ENCODE assay signal across 8 cellular contexts in genomic region chr2:85309699-85310321, GRCh38. TPM values are rescaled to one million over a fixed set of nuclear protein-coding genes. Genes with fewer than 3 reads are reported as not detected.
DNase-seq lines count a peak whose midpoint lies in the region; ATAC-seq and TF ChIP-seq lines count a peak whose summit lies in the region.

No MANE protein-coding gene starts in this region.

- H3K27ac ChIP-seq in A673 (ENCODE audit: low read depth, low read length, poor library complexity, severe bottlenecking), result no peak overlapping the region

- POLR2A ChIA-PET in A673 (lab: Charles Lee; ENCODE audit: low non-redundant PET), result interaction anchor here (0.6 kb wide), 1 partner anchor 14 kb away, joined by 3 read pairs; no protein-coding TSS in a partner anchor
- POLR2A ChIA-PET in activated CD4-positive, alpha-beta memory T cell treated with anti-CD3 and anti-CD28 coated beads for 36 hours (lab: Charles Lee), result interaction anchor here (1.0 to 3.2 kb wide), 6 partner anchors 10 to 229 kb away, joined by 3 to 14 read pairs (median 4); partner anchors contain the start of genes ELMOD3, MAT2A, RETSAT and TGOLN2

- H3K4me3 Mint-ChIP-seq in activated CD4-positive, alpha-beta memory T cell treated with anti-CD3 and anti-CD28 coated beads for 36 hours, result peak overlapping the region; percentile 60
- H3K4me3 Mint-ChIP-seq in memory B cell, result peak overlapping the region; percentile 81

- BruUV-seq in A673 (replicated peaks; lab: Mats Ljungman, UMichigan), result TSS peak; percentile 82

- H3K27ac Mint-ChIP-seq in activated CD4-positive, alpha-beta memory T cell treated with anti-CD3 and anti-CD28 coated beads for 36 hours, result peak overlapping the region; percentile 38
- peak overlapping the region; percentile 76 for H3K27ac Mint-ChIP-seq in memory B cell

- DNase-seq in A673 (ENCODE audit: low spot score) (no peak), memory B cell (ENCODE audit: low spot score in 2 of 2) (no peak), SW 1271 (lab: John Stamatoyannopoulos, UW) (no peak), NCI-H146 treated with DMSO at 0.1 percent for 48 hours (lab: John Stamatoyannopoulos, UW; ENCODE audit: unreplicated experiment) (no peak), COLO829 (ENCODE audit: low spot score) (no peak)
- peak; percentile 36 for DNase-seq in activated CD4-positive, alpha-beta memory T cell treated with anti-CD3 and anti-CD28 coated beads for 36 hours

- peaks cover 3% of the 10 kb centered on the region for H3K36me3 ChIP-seq in A673 (ENCODE audit: insufficient read depth, low read length, poor library complexity, severe bottlenecking)

- no peak overlapping the region for H3K4me3 ChIP-seq in A673 (ENCODE audit: low read depth, low read length, poor library complexity, severe bottlenecking)

- no peaks in the 10 kb centered on the region for H3K27me3 Mint-ChIP-seq in activated CD4-positive, alpha-beta memory T cell treated with anti-CD3 and anti-CD28 coated beads for 36 hours
- H3K27me3 Mint-ChIP-seq in memory B cell, result peaks cover 5% of the 10 kb centered on the region

- no peaks in the 10 kb centered on the region for H3K27me3 ChIP-seq in A673 (replicated peaks; ENCODE audit: insufficient read depth, low read depth, low read length, poor library complexity)

- peaks cover 3% of the 10 kb centered on the region for H3K36me3 Mint-ChIP-seq in activated CD4-positive, alpha-beta memory T cell treated with anti-CD3 and anti-CD28 coated beads for 36 hours
- peaks cover 6% of the 10 kb centered on the region for H3K36me3 Mint-ChIP-seq in memory B cell

- H3K4me1 Mint-ChIP-seq in activated CD4-positive, alpha-beta memory T cell treated with anti-CD3 and anti-CD28 coated beads for 36 hours (ENCODE audit: low read depth), result peaks cover 31% of the 10 kb centered on the region
- H3K4me1 Mint-ChIP-seq in memory B cell, result peaks cover 28% of the 10 kb centered on the region

- peak; percentile 5 for ATAC-seq in HG02588 (IDR thresholded peaks at IDR 0.05; ENCODE audit: unreplicated experiment)
- peak; percentile 46 for ATAC-seq in memory B cell (ENCODE audit: low read depth)
- no peak for ATAC-seq in GM18502 (IDR thresholded peaks at IDR 0.05; ENCODE audit: poor library complexity, unreplicated experiment)

- CTCF ChIA-PET in A673 (lab: Charles Lee), result no interaction called here
- CTCF ChIA-PET in activated CD4-positive, alpha-beta memory T cell treated with anti-CD3 and anti-CD28 coated beads for 36 hours (lab: Charles Lee), result interaction anchor here (1.0 to 3.6 kb wide), 4 partner anchors 10 to 292 kb away, joined by 3 to 31 read pairs (median 4); no protein-coding TSS in a partner anchor

- no peaks in the 10 kb centered on the region for H3K9me3 Mint-ChIP-seq in activated CD4-positive, alpha-beta memory T cell treated with anti-CD3 and anti-CD28 coated beads for 36 hours
- no peaks in the 10 kb centered on the region for H3K9me3 Mint-ChIP-seq in memory B cell

- intact Hi-C loops in A673 (cut with micrococcal nuclease; ENCODE audit: unreplicated experiment), result no loop called here
- intact Hi-C loops in activated CD4-positive, alpha-beta memory T cell treated with anti-CD3 and anti-CD28 coated beads for 36 hours (cut with micrococcal nuclease), result loop anchor here (1.0 to 2.0 kb wide), 2 partner anchors 8 to 17 kb away; partner anchors contain the start of gene TGOLN2

- no peak for TF ChIP-seq CTCF in A673 (conservative IDR thresholded peaks at IDR 0.05; ENCODE audit: low read depth, low read length)

- H3K9me3 ChIP-seq in A673 (ENCODE audit: low read depth, low read length, poor library complexity, severe bottlenecking), result no peaks in the 10 kb centered on the region

- H3K4me1 ChIP-seq in A673 (ENCODE audit: insufficient read depth, low read length, poor library complexity, severe bottlenecking), result no peaks in the 10 kb centered on the region

RNA-seq across cellular contexts. Expression of gene TGOLN2, which starts 18.0 kb away (rescaled TPM):
- total RNA-seq in A673 (2021), result 48.8 and 56.0 TPM in 2 replicates
- 10 to 100 TPM; 84.8 to 85.9 TPM for total RNA-seq in activated CD4-positive, alpha-beta memory T cell treated with anti-CD3 and anti-CD28 coated beads for 36 hours

RNA-seq across cellular contexts. Expression of gene RETSAT, which starts 44.5 kb away (rescaled TPM):
- total RNA-seq in A673 (2021), result 28.4 and 30.4 TPM in 2 replicates
- total RNA-seq in activated CD4-positive, alpha-beta memory T cell treated with anti-CD3 and anti-CD28 coated beads for 36 hours, result 10 to 100 TPM; 22.6 to 22.8 TPM

RNA-seq across cellular contexts. Expression of gene ELMOD3, which starts 44.8 kb away (rescaled TPM):
- 13.0 and 16.4 TPM in 2 replicates for total RNA-seq in A673 (2021)
- total RNA-seq in activated CD4-positive, alpha-beta memory T cell treated with anti-CD3 and anti-CD28 coated beads for 36 hours, result 10 to 100 TPM; 11.1 to 15.0 TPM
